In the genomic region with DNA sequence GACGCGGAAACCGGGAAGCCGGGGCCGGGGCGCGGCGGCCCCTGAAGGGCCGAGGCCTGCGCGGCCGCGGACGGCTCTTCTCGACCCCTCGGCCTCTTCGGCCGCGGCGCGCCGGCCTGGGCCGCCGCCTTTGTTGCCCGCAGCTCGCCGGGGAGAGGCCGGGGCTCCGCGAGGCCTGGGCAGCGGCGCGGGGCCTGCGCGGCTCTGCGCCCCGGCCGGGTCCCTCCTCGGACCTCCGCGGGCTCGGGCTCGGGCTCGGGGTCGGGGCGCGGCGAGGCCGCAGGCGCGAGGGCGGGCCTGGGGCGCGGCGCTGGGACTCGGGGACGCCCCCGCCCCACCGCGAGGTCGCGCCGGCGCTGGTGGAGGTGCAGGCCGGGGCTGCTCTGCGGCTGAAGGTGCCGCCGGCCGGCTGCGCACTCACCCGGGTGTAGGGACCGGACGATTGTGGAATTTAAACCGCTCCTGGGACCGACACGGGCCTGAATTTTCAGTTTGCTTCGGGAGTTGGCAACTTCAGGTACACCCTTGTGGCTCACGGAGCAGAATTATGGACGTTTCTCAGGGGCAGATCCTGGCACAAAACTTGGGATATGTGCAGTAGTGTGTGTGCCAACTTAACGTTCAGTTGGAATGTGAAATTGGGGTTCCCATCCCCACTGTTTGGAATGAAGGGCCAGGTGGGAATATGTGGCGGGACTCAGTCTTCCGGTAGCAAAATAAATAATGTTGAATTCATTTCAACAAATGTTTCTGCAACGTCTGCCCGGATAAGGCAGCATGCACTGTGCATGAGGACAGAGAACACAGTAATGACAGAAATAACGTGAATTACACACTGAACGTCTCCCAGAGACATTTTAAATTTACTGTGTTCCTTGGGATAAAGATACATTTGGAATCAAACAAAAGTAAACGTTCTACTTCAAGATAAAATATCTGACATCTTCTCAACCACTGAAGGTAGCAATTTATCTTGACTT, we compare ENCODE assay signal across 8 cellular contexts. TPM values are rescaled to one million over a fixed set of nuclear protein-coding genes. Genes with fewer than 3 reads are reported as not detected.
DNase-seq lines count a peak whose midpoint lies in the region; ATAC-seq and TF ChIP-seq lines count a peak whose summit lies in the region.

No MANE protein-coding gene starts in this region.

- peak overlapping the region; percentile 81 for H3K4me3 Mint-ChIP-seq in MCF 10A (ENCODE audit: unreplicated experiment)

- H3K27me3 Mint-ChIP-seq in MCF 10A (ENCODE audit: insufficient read depth, unreplicated experiment), result no peaks in the 10 kb centered on the region

- H3K36me3 Mint-ChIP-seq in MCF 10A (ENCODE audit: insufficient read depth, unreplicated experiment), result peaks cover 7% of the 10 kb centered on the region

- peak; percentile 65 for ATAC-seq in HG02759 (IDR thresholded peaks at IDR 0.05; ENCODE audit: unreplicated experiment)

- H3K9me3 Mint-ChIP-seq in MCF 10A (ENCODE audit: unreplicated experiment), result no peaks in the 10 kb centered on the region

- peak overlapping the region; percentile 83 for H3K27ac Mint-ChIP-seq in MCF 10A (ENCODE audit: low read depth, unreplicated experiment)

- intact Hi-C loops in MCF 10A (cut with micrococcal nuclease), result loop anchor here (1.0 to 10.0 kb wide), 5 partner anchors 43 to 145 kb away; a partner anchor contains a TSS

- peaks cover 29% of the 10 kb centered on the region for H3K4me1 Mint-ChIP-seq in MCF 10A (ENCODE audit: insufficient read depth, unreplicated experiment)

- POLR2A ChIA-PET in MCF 10A (lab: Yijun Ruan, JAX), result interaction anchor here (0.6 to 2.5 kb wide), 14 partner anchors 10 to 145 kb away, joined by 3 to 15 read pairs (median 3); no protein-coding TSS in a partner anchor

- in situ Hi-C loops in GM13977 (cut with MboI; ENCODE audit: low pct_unique_long_range_greater_than_20kb, low sequenced_read_pairs, unreplicated experiment), result no loop called here

- TSS peak; percentile 32 for BruUV-seq in MCF 10A (replicated peaks; lab: Mats Ljungman, UMichigan)

- DNase-seq in AG20443 (ENCODE audit: low spot score) (peak; percentile 65), GM13977 (ENCODE audit: low spot score) (peak; percentile 83), NCI-H1930 (lab: John Stamatoyannopoulos, UW) (peak; percentile 14 to 29), MCF 10A (ENCODE audit: unreplicated experiment) (peak; percentile 35), iPS-NIHi11 (ENCODE audit: low spot score) (peak; percentile 80), NCI-H1048 (lab: John Stamatoyannopoulos, UW) (no peak)
- DNase-seq in stimulated activated CD4-positive, alpha-beta T cell treated with anti-CD3 and anti-CD28 coated beads, Interleukin-4, amount 100 ng/mL, for 1 hour, result peak; percentile 6

- CTCF ChIA-PET in MCF 10A (lab: Yijun Ruan, JAX), result interaction anchor here (0.6 to 0.7 kb wide), 2 partner anchors 66 to 144 kb away, joined by 3 to 5 read pairs; no protein-coding TSS in a partner anchor

- TF ChIP-seq CTCF in GM13977 (IDR thresholded peaks at IDR 0.05; ENCODE audit: extremely low read depth, insufficient read depth, missing control alignments) (no peak), MCF 10A (IDR thresholded peaks at IDR 0.05; ENCODE audit: unreplicated experiment) (no peak)

RNA-seq across cellular contexts. Expression of a gene that starts 0.8 kb away (rescaled TPM):
- 16.9 and 20.4 TPM in 2 replicates for total RNA-seq in MCF 10A (2022)
